ENCODE assay signal across 28 cellular contexts in genomic region chr7:137480824-137481365, GRCh38.
A peak's percentile ranks its signal among the peaks of the same experiment; 100 is the strongest.
DNase-seq lines count a peak whose midpoint lies in the region; ATAC-seq and TF ChIP-seq lines count a peak whose summit lies in the region.
"Had no signal": no experiment of that assay in that cellular context is flagged by ENCODE, and none has a peak within 500 bp of the region (broad histone marks: within the 10 kb centered on the region; RNA-seq: fewer than 3 reads in every experiment).

No MANE protein-coding gene starts in this region.

- no peak for TF ChIP-seq CTCF in gastrocnemius medialis (IDR thresholded peaks at IDR 0.05 in 4 of 5, conservative IDR thresholded peaks at IDR 0.05 in 1 of 5)

- ATAC-seq in HG03025 (IDR thresholded peaks at IDR 0.05; ENCODE audit: low FRiP score, unreplicated experiment), result peak; percentile 50
- ATAC-seq in gastrocnemius medialis, result no peak
- ATAC-seq: activated CD4-positive, CD25-positive, alpha-beta regulatory T cell treated with anti-CD3 and anti-CD28 coated beads, Interleukin-2, amount 50 U/mL, for 24 hours; CD8-positive, alpha-beta T cell; esophagus mucosa; foreskin keratinocyte had no signal

- in situ Hi-C loops in gastrocnemius medialis (cut with MboI; ENCODE audit: low sequenced_read_pairs in 4 of 4), result loop anchor here in 1 of 4 donors (25.0 kb wide), 1 partner anchor 319 kb away; no protein-coding TSS in a partner anchor

- no peaks in the 10 kb centered on the region for H3K27me3 ChIP-seq in gastrocnemius medialis
- H3K27me3 ChIP-seq: adrenal gland, foreskin keratinocyte, sigmoid colon, tibial nerve had no signal

- no peaks in the 10 kb centered on the region for H3K9me3 ChIP-seq in gastrocnemius medialis
- H3K9me3 ChIP-seq: adrenal gland, HAP-1, prostate gland, sigmoid colon, tibial nerve had no signal

- TF ChIP-seq POLR2A in gastrocnemius medialis (IDR thresholded peaks at IDR 0.05), result no peak

- intact Hi-C loops in gastrocnemius medialis (cut with DNase I; ENCODE audit: low total_unique reads), result no loop called here

- H3K36me3 ChIP-seq in gastrocnemius medialis, result no peaks in the 10 kb centered on the region
- H3K36me3 ChIP-seq: adrenal gland, HAP-1, prostate gland, sigmoid colon, tibial nerve had no signal

- peak; percentile 65 for DNase-seq in COR-L47 (lab: John Stamatoyannopoulos, UW)
- DNase-seq in NCI-H2227 treated with DMSO at 0.1 percent for 48 hours (lab: John Stamatoyannopoulos, UW), result peak; percentile 22
- peak; percentile 49 for DNase-seq in brain pericyte (ENCODE audit: low read depth, low spot score)
- no peak for DNase-seq in gastrocnemius medialis
- no peak for DNase-seq in SHP77 (lab: John Stamatoyannopoulos, UW)
- DNase-seq in middle frontal gyrus (ENCODE audit: extremely low spot score, low spot score), result no peak
- DNase-seq in Kasumi-1 (lab: John Stamatoyannopoulos, UW), result no peak
- DNase-seq: activated CD4-positive, alpha-beta T cell treated with anti-CD3 and anti-CD28 coated beads, Interleukin-2, amount 50 U/mL, for 4 hours; activated naive CD4-positive, alpha-beta T cell treated with Interleukin-2 at 50 U/mL for 16 hours; adrenal gland; CD8-positive, alpha-beta T cell; cerebellar nuclear complex; DMS 273 treated with DMSO at 0.1 percent for 48 hours; foreskin keratinocyte; NCI-H1417 treated with DMSO at 0.1 percent for 48 hours; NCI-H2081 treated with DMSO at 0.1 percent for 48 hours; NCI-H510A; Right ventricle myocardium superior; sigmoid colon; stimulated activated CD4-positive, alpha-beta T cell treated with anti-CD3 and anti-CD28 coated beads, Interleukin-4, amount 100 ng/mL, for 24 hours; T-helper 2 cell had no signal

- no peaks in the 10 kb centered on the region for H3K4me1 ChIP-seq in gastrocnemius medialis
- H3K4me1 ChIP-seq: adrenal gland, HAP-1, prostate gland, sigmoid colon, tibial nerve had no signal

- H3K27ac ChIP-seq in gastrocnemius medialis, result no peak overlapping the region
- H3K27ac ChIP-seq: adrenal gland, foreskin keratinocyte, HL-60, prostate gland, sigmoid colon, tibial nerve had no signal

- no peak overlapping the region for H3K4me3 ChIP-seq in gastrocnemius medialis
- H3K4me3 ChIP-seq: adrenal gland, HAP-1, prostate gland, sigmoid colon, tibial nerve had no signal

Comparison
In these comparisons a context has a peak if more than half of its experiments do, and no peak if none do; other contexts are left out.
1. DNase-seq: peak in COR-L47 (single experiment), NCI-H2227 treated with DMSO at 0.1 percent for 48 hours (single experiment) and brain pericyte (single experiment); none in gastrocnemius medialis (0 of 2), SHP77 (0 of 2), middle frontal gyrus (single experiment) and Kasumi-1 (0 of 2).